9 cellular contexts compared by ENCODE assay signal in genomic region chr2:242020196-242021004, GRCh38.
DNase-seq lines count a peak whose midpoint lies in the region; ATAC-seq and TF ChIP-seq lines count a peak whose summit lies in the region.
"Had no signal": no experiment of that assay in that cellular context is flagged by ENCODE, and none has a peak within 500 bp of the region (broad histone marks: within the 10 kb centered on the region; RNA-seq: fewer than 3 reads in every experiment).

No MANE protein-coding gene starts in this region.

- DNase-seq in DMS 273 (lab: John Stamatoyannopoulos, UW; ENCODE audit: unreplicated experiment) (peak; percentile 45), DMS 273 treated with DMSO at 0.1 percent for 48 hours (lab: John Stamatoyannopoulos, UW) (no peak), NCI-H69 (lab: John Stamatoyannopoulos, UW) (peak; percentile 51), foreskin fibroblast (peak; percentile 29 to 67), smooth muscle cell of the brain vasculature (ENCODE audit: low read depth, low spot score) (peak; percentile 65), NCI-H446 treated with DMSO at 0.1 percent for 48 hours (lab: John Stamatoyannopoulos, UW) (no peak)

- H3K4me3 ChIP-seq in foreskin fibroblast (ENCODE audit: low read depth in 1 of 2, low read length in 2 of 2): no peak overlapping the region
- H3K4me3 ChIP-seq: heart left ventricle had no signal

- TF ChIP-seq CTCF in foreskin fibroblast (IDR thresholded peaks at IDR 0.05; ENCODE audit: low read depth, low read length): peak; percentile 15

- ATAC-seq in GM19395 (IDR thresholded peaks at IDR 0.05; ENCODE audit: unreplicated experiment) (no peak), HG03280 (IDR thresholded peaks at IDR 0.05; ENCODE audit: unreplicated experiment) (no peak)

Comparison
In these comparisons a context has a peak if more than half of its experiments do, and no peak if none do; other contexts are left out.
1. DNase-seq: peak in DMS 273 (single experiment), NCI-H69 (single experiment), foreskin fibroblast (2 of 2) and smooth muscle cell of the brain vasculature (single experiment); none in DMS 273 treated with DMSO at 0.1 percent for 48 hours (single experiment) and NCI-H446 treated with DMSO at 0.1 percent for 48 hours (single experiment).